27 cellular contexts compared by ENCODE assay signal in the genomic region with DNA sequence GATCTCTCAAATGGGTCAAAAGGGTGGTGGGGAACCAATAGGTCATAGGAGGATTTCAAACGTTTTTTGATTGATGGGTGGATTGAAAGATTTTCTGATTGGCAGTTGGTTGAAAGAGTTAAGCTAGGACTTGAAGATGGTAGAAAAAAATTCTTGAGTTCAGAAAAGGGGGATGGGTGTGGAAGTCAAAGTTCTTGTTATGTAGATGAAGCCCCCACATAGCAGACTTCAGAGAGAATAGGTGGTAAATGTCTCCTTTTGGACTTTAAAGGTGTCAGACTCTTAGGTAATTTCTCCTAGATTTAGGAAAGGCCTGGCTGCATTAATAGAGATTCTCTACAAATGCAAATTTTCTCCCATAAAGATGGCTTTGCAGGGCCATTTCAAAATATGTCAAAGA.
"Had no signal": no experiment of that assay in that cellular context is flagged by ENCODE, and none has a peak within 500 bp of the region (broad histone marks: within the 10 kb centered on the region; RNA-seq: fewer than 3 reads in every experiment).

No MANE protein-coding gene starts in this region.

- H3K4me1 ChIP-seq: adrenal gland, body of pancreas, left ventricle myocardium inferior, sigmoid colon, uterus had no signal

- H3K4me3 Mint-ChIP-seq: activated naive CD4-positive, alpha-beta T cell treated with anti-CD3 and anti-CD28 coated beads for 36 hours; activated naive CD8-positive, alpha-beta T cell treated with anti-CD3 and anti-CD28 coated beads for 36 hours; activated T-cell treated with anti-CD3 and anti-CD28 coated beads, Interleukin-2, amount 50 U/mL, for 72 hours; natural killer cell treated with Interleukin-12 subunit alpha and Interleukin-12 subunit beta and Interleukin-15 and Interleukin-18, amount 100 ng/mL, for 72 hours; stimulated activated effector memory CD8-positive, alpha-beta T cell treated with anti-CD3 and anti-CD28 coated beads, Interleukin-12 subunit alpha, Interleukin-12 subunit beta, amount 100 ng/mL, for 72 hours; stimulated activated naive CD8-positive, alpha-beta T cell treated with anti-CD3 and anti-CD28 coated beads, Interleukin-15, Interleukin-2, amounts not matched to agents 100 ng/mL and 50 ng/mL, for 24 hours; type B pancreatic cell had no signal

- H3K27me3 ChIP-seq: body of pancreas, neutrophil, uterus had no signal

- H3K9me3 ChIP-seq: adrenal gland, body of pancreas, mucosa of descending colon, neutrophil, thoracic aorta had no signal

- H3K36me3 Mint-ChIP-seq: activated naive CD8-positive, alpha-beta T cell treated with anti-CD3 and anti-CD28 coated beads for 36 hours; natural killer cell treated with Interleukin-12 subunit alpha and Interleukin-12 subunit beta and Interleukin-15 and Interleukin-18, amount 100 ng/mL, for 72 hours; type B pancreatic cell had no signal

- H3K4me1 Mint-ChIP-seq: activated naive CD8-positive, alpha-beta T cell treated with anti-CD3 and anti-CD28 coated beads for 36 hours; stimulated activated effector memory CD8-positive, alpha-beta T cell treated with anti-CD3 and anti-CD28 coated beads, Interleukin-12 subunit alpha, Interleukin-12 subunit beta, amount 100 ng/mL, for 72 hours had no signal

- ATAC-seq: activated T-cell treated with anti-CD3 and anti-CD28 coated beads, Interleukin-2, amount 50 U/mL, for 72 hours; body of pancreas; mucosa of descending colon; natural killer cell treated with Interleukin-12 subunit alpha and Interleukin-12 subunit beta and Interleukin-15 and Interleukin-18, amount 100 ng/mL, for 72 hours; stimulated activated effector memory CD8-positive, alpha-beta T cell treated with anti-CD3 and anti-CD28 coated beads, Interleukin-12 subunit alpha, Interleukin-12 subunit beta, amount 100 ng/mL, for 72 hours had no signal

- H3K4me3 ChIP-seq: adrenal gland, body of pancreas, left ventricle myocardium inferior, lung, mucosa of descending colon, sigmoid colon, thoracic aorta, uterus had no signal

- H3K36me3 ChIP-seq: adrenal gland, left ventricle myocardium inferior, neutrophil, sigmoid colon, thoracic aorta, uterus had no signal

- H3K9me3 Mint-ChIP-seq: activated naive CD4-positive, alpha-beta T cell treated with anti-CD3 and anti-CD28 coated beads for 36 hours; activated T-cell treated with anti-CD3 and anti-CD28 coated beads, Interleukin-2, amount 50 U/mL, for 72 hours; natural killer cell treated with Interleukin-12 subunit alpha and Interleukin-12 subunit beta and Interleukin-15 and Interleukin-18, amount 100 ng/mL, for 72 hours had no signal

- H3K27ac Mint-ChIP-seq: activated naive CD4-positive, alpha-beta T cell treated with anti-CD3 and anti-CD28 coated beads for 36 hours; activated naive CD8-positive, alpha-beta T cell treated with anti-CD3 and anti-CD28 coated beads for 36 hours; activated T-cell treated with anti-CD3 and anti-CD28 coated beads, Interleukin-2, amount 50 U/mL, for 72 hours; natural killer cell treated with Interleukin-12 subunit alpha and Interleukin-12 subunit beta and Interleukin-15 and Interleukin-18, amount 100 ng/mL, for 72 hours; stimulated activated effector memory CD8-positive, alpha-beta T cell treated with anti-CD3 and anti-CD28 coated beads, Interleukin-12 subunit alpha, Interleukin-12 subunit beta, amount 100 ng/mL, for 72 hours; stimulated activated naive CD8-positive, alpha-beta T cell treated with anti-CD3 and anti-CD28 coated beads, Interleukin-15, Interleukin-2, amounts not matched to agents 100 ng/mL and 50 ng/mL, for 24 hours; type B pancreatic cell had no signal

- H3K27ac ChIP-seq: adrenal gland, body of pancreas, epithelial cell of prostate, left ventricle myocardium inferior, neutrophil, sigmoid colon, thoracic aorta, uterus had no signal

- DNase-seq: activated CD4-positive, alpha-beta T cell treated with anti-CD3 and anti-CD28 coated beads for 4 hours; activated CD4-positive, alpha-beta T cell treated with anti-CD3 and anti-CD28 coated beads, Interleukin-2, amount 50 U/mL, for 4 hours; activated effector memory CD4-positive, alpha-beta T cell treated with Interleukin-2 at 50 U/mL for 16 hours; activated naive CD4-positive, alpha-beta T cell treated with anti-CD3 and anti-CD28 coated beads for 36 hours; activated naive CD8-positive, alpha-beta T cell treated with anti-CD3 and anti-CD28 coated beads for 36 hours; activated T-cell treated with anti-CD3 and anti-CD28 coated beads for 4 hours; activated T-cell treated with anti-CD3 and anti-CD28 coated beads, Interleukin-2, amount 50 U/mL, for 72 hours; adrenal gland; aorta; body of pancreas; dermis blood vessel endothelial cell; effector CD4-positive, alpha-beta T cell; islet precursor cell; left ventricle myocardium inferior; mucosa of descending colon; sigmoid colon; small intestine; stimulated activated CD4-positive, alpha-beta T cell treated with anti-CD3 and anti-CD28 coated beads, Interleukin-4, amount 100 ng/mL, for 24 hours; uterus had no signal
